Comparison of ENCODE assay signal across 10 cellular contexts in genomic region chr9:100472268-100472667, GRCh38. TPM values are rescaled to one million over a fixed set of nuclear protein-coding genes. Genes with fewer than 3 reads are reported as not detected.
A peak's percentile ranks its signal among the peaks of the same experiment; 100 is the strongest.
DNase-seq lines count a peak whose midpoint lies in the region; ATAC-seq and TF ChIP-seq lines count a peak whose summit lies in the region.
"Had no signal": no experiment of that assay in that cellular context is flagged by ENCODE, and none has a peak within 500 bp of the region (broad histone marks: within the 10 kb centered on the region; RNA-seq: fewer than 3 reads in every experiment).

No MANE protein-coding gene starts in this region.

- no peak overlapping the region for H2BK15ac ChIP-seq in IMR-90 (ENCODE audit: low read depth, low read length)

- peaks cover 27% of the 10 kb centered on the region for H3K27me3 ChIP-seq in CD4-positive, CD25-positive, alpha-beta regulatory T cell (ENCODE audit: control insufficient read depth, insufficient read depth, low read length)
- no peaks in the 10 kb centered on the region for H3K27me3 ChIP-seq in IMR-90 (ENCODE audit: control insufficient read depth, insufficient read depth, low read length)
- no peaks in the 10 kb centered on the region for H3K27me3 ChIP-seq in naive thymus-derived CD4-positive, alpha-beta T cell (ENCODE audit: control insufficient read depth in 2 of 2, insufficient read depth in 2 of 2, low read length in 2 of 2)

- POLR2A ChIA-PET in IMR-90 (lab: Charles Lee; ENCODE audit: unreplicated experiment) = no interaction called here
- POLR2A ChIA-PET in naive thymus-derived CD4-positive, alpha-beta T cell (lab: Charles Lee) = no interaction called here
- POLR2A ChIA-PET in HEK293T (lab: Yijun Ruan, JAX) = interaction anchor here (0.6 kb wide), 1 partner anchor 12 kb away, joined by 3 read pairs; no protein-coding TSS in a partner anchor

- dilution Hi-C loops in IMR-90 (cut with HindIII; ENCODE audit: low sequenced_read_pairs, unreplicated experiment) = no loop called here

- H2BK5ac ChIP-seq in IMR-90 (ENCODE audit: low read depth, low read length, poor library complexity, severe bottlenecking) = no peak overlapping the region

- H3K36me3 ChIP-seq in CD4-positive, CD25-positive, alpha-beta regulatory T cell (ENCODE audit: control insufficient read depth, insufficient read depth, low read length) = no peaks in the 10 kb centered on the region
- no peaks in the 10 kb centered on the region for H3K36me3 ChIP-seq in IMR-90 (ENCODE audit: control insufficient read depth, insufficient read depth, low read length)
- H3K36me3 ChIP-seq in naive thymus-derived CD4-positive, alpha-beta T cell (ENCODE audit: control insufficient read depth in 2 of 3, insufficient read depth in 3 of 3, low read length in 3 of 3) = no peaks in the 10 kb centered on the region
- H3K36me3 ChIP-seq: suprapubic skin had no signal

- H3K4me1 ChIP-seq in CD4-positive, CD25-positive, alpha-beta regulatory T cell (ENCODE audit: control insufficient read depth, insufficient read depth, low read length, poor library complexity, severe bottlenecking) = peaks cover 14% of the 10 kb centered on the region
- H3K4me1 ChIP-seq in IMR-90 (ENCODE audit: control insufficient read depth, insufficient read depth, low read length) = no peaks in the 10 kb centered on the region
- no peaks in the 10 kb centered on the region for H3K4me1 ChIP-seq in naive thymus-derived CD4-positive, alpha-beta T cell (ENCODE audit: control insufficient read depth in 2 of 2, insufficient read depth in 2 of 2, low read length in 2 of 2)

- no peak for DNase-seq in CD4-positive, CD25-positive, alpha-beta regulatory T cell
- DNase-seq in IMR-90 (no peak), astrocyte of the spinal cord (ENCODE audit: low read depth, low spot score) (no peak), HEK293T (ENCODE audit: extremely low spot score) (no peak), NCI-H226 (no peak)
- DNase-seq in naive thymus-derived CD4-positive, alpha-beta T cell = no peak
- DNase-seq in stimulated activated CD4-positive, alpha-beta T cell treated with anti-CD3 and anti-CD28 coated beads, Interleukin-1b, Interleukin-23, amount 100 ng/mL, for 48 hours = no peak

- H4K91ac ChIP-seq in IMR-90 (ENCODE audit: insufficient read depth, low read depth, low read length) = no peak overlapping the region

- peaks cover 0 to 3% (median 0%) of the 10 kb centered on the region in 7 donors for H3K9me3 Mint-ChIP-seq in CD4-positive, CD25-positive, alpha-beta regulatory T cell
- peaks cover 0 to 2% (median 0%) of the 10 kb centered on the region in 11 donors for H3K9me3 Mint-ChIP-seq in naive thymus-derived CD4-positive, alpha-beta T cell

- H4K5ac ChIP-seq in IMR-90 (ENCODE audit: low read depth, low read length) = no peak overlapping the region

- WGBS in IMR-90 (ENCODE audit: extremely low coverage in 2 of 2, insufficient read length in 1 of 2), 2 experiments = no CpG with 5 or more reads among the region's 3 CpGs

- intact Hi-C loops in IMR-90 (cut with micrococcal nuclease) = loop anchor here (2.0 kb wide), 1 partner anchor 123 kb away; no protein-coding TSS in a partner anchor
- intact Hi-C loops in naive thymus-derived CD4-positive, alpha-beta T cell (cut with micrococcal nuclease) = no loop called here

- H3K9me1 ChIP-seq in IMR-90 (ENCODE audit: insufficient read depth, low read length) = peaks cover 5% of the 10 kb centered on the region; the same call in 1 of the 2 replicates

- H2BK120ac ChIP-seq in IMR-90 (ENCODE audit: low read depth, low read length) = no peak overlapping the region

- H4K8ac ChIP-seq in IMR-90 (ENCODE audit: low read depth in 2 of 2, low read length in 2 of 2) = no peak overlapping the region

- H3K4ac ChIP-seq in IMR-90 (ENCODE audit: low read depth, low read length) = no peak overlapping the region

- no peak for TF ChIP-seq CTCF in IMR-90 (conservative IDR thresholded peaks at IDR 0.05; ENCODE audit: low read depth, low read length)
- no peak for TF ChIP-seq CTCF in astrocyte of the spinal cord (IDR thresholded peaks at IDR 0.05; ENCODE audit: low read depth, low read length)

- TF ChIP-seq RAD21 in IMR-90 (IDR thresholded peaks at IDR 0.05; ENCODE audit: low read length) = no peak

- no peak overlapping the region for H2AK5ac ChIP-seq in IMR-90 (ENCODE audit: low read depth, low read length)

- H3K14ac ChIP-seq in IMR-90 (replicated peaks; ENCODE audit: low read depth, low read length) = no peak overlapping the region

- H2AFZ ChIP-seq in IMR-90 (replicated peaks; ENCODE audit: low read length, poor library complexity) = no peak overlapping the region

- no peak overlapping the region for H3K27ac Mint-ChIP-seq in CD4-positive, CD25-positive, alpha-beta regulatory T cell
- H3K27ac Mint-ChIP-seq in naive thymus-derived CD4-positive, alpha-beta T cell = no peak overlapping the region

- no peak overlapping the region for H3K18ac ChIP-seq in IMR-90 (ENCODE audit: low read depth, low read length)

- no peak overlapping the region for H3K27ac ChIP-seq in CD4-positive, CD25-positive, alpha-beta regulatory T cell (ENCODE audit: insufficient read depth, low read length, poor library complexity, severe bottlenecking)
- H3K27ac ChIP-seq in IMR-90 (ENCODE audit: insufficient read depth, low read length) = no peak overlapping the region
- H3K27ac ChIP-seq in naive thymus-derived CD4-positive, alpha-beta T cell (ENCODE audit: low read depth, low read length) = no peak overlapping the region
- H3K27ac ChIP-seq: suprapubic skin had no signal

- in situ Hi-C loops in IMR-90 (cut with MboI; ENCODE audit: low sequenced_read_pairs) = no loop called here
- in situ Hi-C loops in astrocyte of the spinal cord (cut with HindIII; ENCODE audit: low sequenced_read_pairs) = no loop called here

- H3K56ac ChIP-seq in IMR-90 (ENCODE audit: extremely low read depth, insufficient read depth, low read length) = no peak overlapping the region

- H3K27me3 Mint-ChIP-seq in CD4-positive, CD25-positive, alpha-beta regulatory T cell = peaks cover 54% of the 10 kb centered on the region
- peaks cover 38 to 61% (median 49%) of the 10 kb centered on the region in 5 donors for H3K27me3 Mint-ChIP-seq in naive thymus-derived CD4-positive, alpha-beta T cell

- CTCF ChIA-PET in IMR-90 (lab: Yijun Ruan, JAX) (no interaction called here), HEK293T (lab: Yijun Ruan, JAX) (interaction anchor here (1.1 kb wide), 1 partner anchor 9 kb away, joined by 3 read pairs; no protein-coding TSS in a partner anchor)
- CTCF ChIA-PET in naive thymus-derived CD4-positive, alpha-beta T cell (lab: Charles Lee) = interaction anchor here (0.7 kb wide), 1 partner anchor 13 kb away, joined by 3 read pairs; no protein-coding TSS in a partner anchor

- no peak overlapping the region for H2BK20ac ChIP-seq in IMR-90 (ENCODE audit: low read depth, low read length)

- no peak overlapping the region for H2AK9ac ChIP-seq in IMR-90 (replicated peaks; ENCODE audit: low read depth, low read length, poor library complexity)

- no peak overlapping the region for H3K4me3 ChIP-seq in CD4-positive, CD25-positive, alpha-beta regulatory T cell (ENCODE audit: low read depth, low read length)
- H3K4me3 ChIP-seq in IMR-90 (ENCODE audit: insufficient read depth, low read depth, low read length) (no peak overlapping the region), astrocyte of the spinal cord (ENCODE audit: low read depth, low read length) (peak overlapping the region; percentile 57)
- no peak overlapping the region for H3K4me3 ChIP-seq in naive thymus-derived CD4-positive, alpha-beta T cell (ENCODE audit: low read length)

- H3K9ac ChIP-seq in IMR-90 (ENCODE audit: low read depth, low read length) = no peak overlapping the region

- H3K4me3 Mint-ChIP-seq in CD4-positive, CD25-positive, alpha-beta regulatory T cell = peak overlapping the region; percentile 17 to 69 (median 64)
- H3K4me3 Mint-ChIP-seq in naive thymus-derived CD4-positive, alpha-beta T cell = peak overlapping the region; percentile 39 to 83 (median 66)

- no peaks in the 10 kb centered on the region for H3K9me3 ChIP-seq in CD4-positive, CD25-positive, alpha-beta regulatory T cell (ENCODE audit: control insufficient read depth in 2 of 2, low read length in 2 of 2)
- no peaks in the 10 kb centered on the region for H3K9me3 ChIP-seq in IMR-90 (ENCODE audit: control insufficient read depth, insufficient read depth, low read length)
- no peaks in the 10 kb centered on the region for H3K9me3 ChIP-seq in naive thymus-derived CD4-positive, alpha-beta T cell (ENCODE audit: control insufficient read depth in 2 of 3, low read length in 3 of 3)
- H3K9me3 ChIP-seq: suprapubic skin had no signal

- BruUV-seq in IMR-90 (replicated peaks; lab: Mats Ljungman, UMichigan) = no TSS peak

- H4K20me1 ChIP-seq in IMR-90 (ENCODE audit: insufficient read depth, low read length) = peaks cover 3% of the 10 kb centered on the region; the same call in 1 of the 2 replicates

- ATAC-seq in CD4-positive, CD25-positive, alpha-beta regulatory T cell (ENCODE audit: low read depth in 2 of 2) = no peak
- no peak for ATAC-seq in IMR-90 (ENCODE audit: low read depth)
- ATAC-seq in naive thymus-derived CD4-positive, alpha-beta T cell = no peak
- no peak for ATAC-seq in HG02610 (IDR thresholded peaks at IDR 0.05; ENCODE audit: unreplicated experiment)

- no peaks in the 10 kb centered on the region for H3K36me3 Mint-ChIP-seq in CD4-positive, CD25-positive, alpha-beta regulatory T cell
- H3K36me3 Mint-ChIP-seq in naive thymus-derived CD4-positive, alpha-beta T cell = peaks cover 0 to 7% (median 0%) of the 10 kb centered on the region in 5 donors

- H3K23ac ChIP-seq in IMR-90 (ENCODE audit: low read depth, low read length) = no peak overlapping the region

- peaks cover 0 to 8% (median 4%) of the 10 kb centered on the region in 4 donors for H3K4me1 Mint-ChIP-seq in CD4-positive, CD25-positive, alpha-beta regulatory T cell
- H3K4me1 Mint-ChIP-seq in naive thymus-derived CD4-positive, alpha-beta T cell = peaks cover 0 to 12% (median 6%) of the 10 kb centered on the region in 7 donors

- H3K79me1 ChIP-seq in IMR-90 (ENCODE audit: low read depth in 1 of 2, low read length in 2 of 2) = peaks cover 19 to 25% of the 10 kb centered on the region in 2 experiments

- no peak for TF ChIP-seq POLR2A in IMR-90 (IDR thresholded peaks at IDR 0.05; ENCODE audit: low read depth, low read length)

- H3K4me2 ChIP-seq in IMR-90 (ENCODE audit: low read depth, low read length) = peak overlapping the region; percentile 84

RNA-seq across cellular contexts. Expression of gene TMEFF1, which starts 0.7 kb away (rescaled TPM):
- 0.49 TPM for total RNA-seq in CD4-positive, CD25-positive, alpha-beta regulatory T cell
- not detected for polyA plus RNA-seq in CD4-positive, CD25-positive, alpha-beta regulatory T cell
- 0.90 and 1.9 TPM in 2 replicates for total RNA-seq in IMR-90 (2012; rRNA removed)
- 0.62 and 0.89 TPM in 2 replicates for polyA plus RNA-seq in IMR-90 (2012; rRNA removed)
- polyA plus RNA-seq in IMR-90 (2012; cell fraction: cytosol; rRNA removed) = 0.26 and 0.85 TPM in 2 replicates
- 0.32 and 0.77 TPM in 2 replicates for polyA plus RNA-seq in IMR-90 (2012; cell fraction: nucleus; rRNA removed; ENCODE audit: low replicate concordance)
- total RNA-seq in naive thymus-derived CD4-positive, alpha-beta T cell = under 1 TPM in 2 of 5 experiments, not detected in 3; 0.27 to 0.56 TPM
- polyA plus RNA-seq in naive thymus-derived CD4-positive, alpha-beta T cell = not detected
- total RNA-seq: Right ventricle myocardium superior had no signal

RNA-seq across cellular contexts. Expression of gene MSANTD3, which starts 45.3 kb away (rescaled TPM):
- 5.9 TPM for total RNA-seq in CD4-positive, CD25-positive, alpha-beta regulatory T cell
- polyA plus RNA-seq in CD4-positive, CD25-positive, alpha-beta regulatory T cell = 1 to 10 TPM; 3.0 to 4.8 (median 3.9) TPM
- 55.9 and 71.1 TPM in 2 replicates for total RNA-seq in IMR-90 (2012; rRNA removed)
- 45.3 and 45.5 TPM in 2 replicates for polyA plus RNA-seq in IMR-90 (2012; rRNA removed)
- 34.1 and 68.2 TPM in 2 replicates for polyA plus RNA-seq in IMR-90 (2012; cell fraction: cytosol; rRNA removed)
- polyA plus RNA-seq in IMR-90 (2012; cell fraction: nucleus; rRNA removed; ENCODE audit: low replicate concordance) = 13.4 and 55.4 TPM in 2 replicates
- 10 to 100 TPM in 3 of 5 experiments, 1 to 10 TPM in 2; 6.8 to 13.4 (median 12.0) TPM for total RNA-seq in naive thymus-derived CD4-positive, alpha-beta T cell
- polyA plus RNA-seq in naive thymus-derived CD4-positive, alpha-beta T cell = 1 to 10 TPM; 3.5 to 4.1 TPM
